In genomic region chr1:201530741-201531521, GRCh38 we compare ENCODE assay signal across 8 cellular contexts. TPM values are rescaled to one million over a fixed set of nuclear protein-coding genes. Genes with fewer than 3 reads are reported as not detected.
DNase-seq lines count a peak whose midpoint lies in the region; ATAC-seq and TF ChIP-seq lines count a peak whose summit lies in the region.

No MANE protein-coding gene starts in this region.

- CTCF ChIA-PET in mammary epithelial cell (lab: Charles Lee; ENCODE audit: low non-redundant PET), result interaction anchor here (0.5 kb wide), 1 partner anchor 19 kb away, joined by 9 read pairs; no protein-coding TSS in a partner anchor

- H3K27ac ChIP-seq in mammary epithelial cell (ENCODE audit: insufficient read depth, low read depth, low read length), result no peak overlapping the region

- BruUV-seq in mammary epithelial cell (replicated peaks; lab: Mats Ljungman, UMichigan), result no TSS peak

- H3K4me1 Mint-ChIP-seq in activated T-helper 1 cell treated with anti-CD3 and anti-CD28 coated beads, Interleukin-12 subunit alpha, Interleukin-12 subunit beta, Interleukin-2, Interleukin-4 antibody, amounts not matched to agents 30 ng/mL and 10 ng/mL and 1 ng/mL, durations not matched to agents 14 hours and 24 hours and 36 hours (ENCODE audit: low read depth), result peaks cover 15% of the 10 kb centered on the region

- H4K20me1 ChIP-seq in mammary epithelial cell (ENCODE audit: insufficient read depth, low read length), result no peaks in the 10 kb centered on the region

- in situ Hi-C loops in mammary epithelial cell (cut with MboI; ENCODE audit: low sequenced_read_pairs in 2 of 2), result no loop called here

- H3K4me1 ChIP-seq in mammary epithelial cell (ENCODE audit: insufficient read depth, low read length), result peaks cover 15% of the 10 kb centered on the region

- intact Hi-C loops in mammary epithelial cell (cut with micrococcal nuclease), result loop anchor here (1.0 to 5.0 kb wide), 6 partner anchors 28 to 588 kb away; no protein-coding TSS in a partner anchor
- intact Hi-C loops in activated T-helper 1 cell treated with anti-CD3 and anti-CD28 coated beads, Interleukin-12 subunit alpha, Interleukin-12 subunit beta, Interleukin-2, Interleukin-4 antibody, amounts not matched to agents 30 ng/mL and 10 ng/mL and 1 ng/mL, durations not matched to agents 14 hours and 24 hours and 36 hours (cut with micrococcal nuclease), result no loop called here

- ATAC-seq in GM19023 (IDR thresholded peaks at IDR 0.05; ENCODE audit: unreplicated experiment), result no peak

- peak overlapping the region; percentile 54 for H2AFZ ChIP-seq in mammary epithelial cell (ENCODE audit: low read depth, low read length)

- H3K27me3 ChIP-seq in mammary epithelial cell (ENCODE audit: insufficient read depth, low read length) (no peaks in the 10 kb centered on the region), kidney epithelial cell (ENCODE audit: control insufficient read depth, insufficient read depth, low read length) (no peaks in the 10 kb centered on the region)

- no peaks in the 10 kb centered on the region for H3K9me3 ChIP-seq in mammary epithelial cell (replicated peaks; ENCODE audit: insufficient read depth, low read length)

- no peaks in the 10 kb centered on the region for H3K36me3 Mint-ChIP-seq in activated T-helper 1 cell treated with anti-CD3 and anti-CD28 coated beads, Interleukin-12 subunit alpha, Interleukin-12 subunit beta, Interleukin-2, Interleukin-4 antibody, amounts not matched to agents 30 ng/mL and 10 ng/mL and 1 ng/mL, durations not matched to agents 14 hours and 24 hours and 36 hours (ENCODE audit: low read depth)

- H3K4me2 ChIP-seq in mammary epithelial cell (ENCODE audit: insufficient read depth, low read depth, low read length), result no peak overlapping the region

- peaks cover 7% of the 10 kb centered on the region for H3K27me3 Mint-ChIP-seq in activated T-helper 1 cell treated with anti-CD3 and anti-CD28 coated beads, Interleukin-12 subunit alpha, Interleukin-12 subunit beta, Interleukin-2, Interleukin-4 antibody, amounts not matched to agents 30 ng/mL and 10 ng/mL and 1 ng/mL, durations not matched to agents 14 hours and 24 hours and 36 hours (ENCODE audit: insufficient read depth)

- 26% methylated on average over 22 of the region's 25 CpGs for WGBS in mammary epithelial cell (ENCODE audit: low coverage, missing lambda C conversion rate)

- TF ChIP-seq CTCF in mammary epithelial cell (conservative IDR thresholded peaks at IDR 0.05 in 1 of 2, IDR thresholded peaks at IDR 0.05 in 1 of 2; ENCODE audit: extremely low read depth in 1 of 2, insufficient read depth in 1 of 2, low read depth in 1 of 2, low read length in 2 of 2) (peak; percentile 86 to 88), kidney epithelial cell (IDR thresholded peaks at IDR 0.05; ENCODE audit: insufficient read depth, low read length, poor library complexity, severe bottlenecking) (peak; percentile 93)

- H3K27ac Mint-ChIP-seq in activated T-helper 1 cell treated with anti-CD3 and anti-CD28 coated beads, Interleukin-12 subunit alpha, Interleukin-12 subunit beta, Interleukin-2, Interleukin-4 antibody, amounts not matched to agents 30 ng/mL and 10 ng/mL and 1 ng/mL, durations not matched to agents 14 hours and 24 hours and 36 hours, result no peak overlapping the region

- DNase-seq in EH (ENCODE audit: low read depth), result peak; percentile 90
- peak; percentile 83 for DNase-seq in LHCN-M2 (ENCODE audit: low read depth)
- peak; percentile 66 for DNase-seq in RPMI8226
- peak; percentile 70 for DNase-seq in mammary epithelial cell
- DNase-seq in kidney epithelial cell (ENCODE audit: low read depth), result no peak
- peak; percentile 53 to 54 for DNase-seq in stimulated activated CD4-positive, alpha-beta T cell treated with anti-CD3 and anti-CD28 coated beads, Interleukin-2, amount 100 ng/mL, for 48 hours
- DNase-seq in activated T-helper 1 cell treated with anti-CD3 and anti-CD28 coated beads, Interleukin-12 subunit alpha, Interleukin-12 subunit beta, Interleukin-2, Interleukin-4 antibody, amounts not matched to agents 30 ng/mL and 10 ng/mL and 1 ng/mL, durations not matched to agents 14 hours and 24 hours and 36 hours (ENCODE audit: low spot score), result no peak

- H3K4me3 Mint-ChIP-seq in activated T-helper 1 cell treated with anti-CD3 and anti-CD28 coated beads, Interleukin-12 subunit alpha, Interleukin-12 subunit beta, Interleukin-2, Interleukin-4 antibody, amounts not matched to agents 30 ng/mL and 10 ng/mL and 1 ng/mL, durations not matched to agents 14 hours and 24 hours and 36 hours, result no peak overlapping the region

- H3K9me3 Mint-ChIP-seq in activated T-helper 1 cell treated with anti-CD3 and anti-CD28 coated beads, Interleukin-12 subunit alpha, Interleukin-12 subunit beta, Interleukin-2, Interleukin-4 antibody, amounts not matched to agents 30 ng/mL and 10 ng/mL and 1 ng/mL, durations not matched to agents 14 hours and 24 hours and 36 hours, result no peaks in the 10 kb centered on the region

- H3K79me2 ChIP-seq in mammary epithelial cell (ENCODE audit: insufficient read depth, low read length), result no peaks in the 10 kb centered on the region

- H3K36me3 ChIP-seq in mammary epithelial cell (ENCODE audit: insufficient read depth, low read length) (no peaks in the 10 kb centered on the region), kidney epithelial cell (ENCODE audit: control insufficient read depth, insufficient read depth, low read length) (no peaks in the 10 kb centered on the region)

- no peak overlapping the region for H3K9ac ChIP-seq in mammary epithelial cell (ENCODE audit: insufficient read depth, low read length)

- H3K4me3 ChIP-seq in mammary epithelial cell (replicated peaks in 1 of 3; ENCODE audit: insufficient read depth in 1 of 3, low read depth in 2 of 3, low read length in 3 of 3) (no peak overlapping the region), kidney epithelial cell (ENCODE audit: low read depth, low read length) (no peak overlapping the region)

- dilution Hi-C loops in mammary epithelial cell (cut with HindIII; ENCODE audit: low sequenced_read_pairs), result no loop called here

RNA-seq across cellular contexts. Expression of gene NAV1, which starts 8.0 kb away (rescaled TPM):
- total RNA-seq in LHCN-M2 (2014; rRNA removed) (34.7 and 35.0 TPM in 2 replicates), mammary epithelial cell (10 to 100 TPM; 24.3 to 94.2 TPM), kidney epithelial cell (37.1 and 43.0 TPM in 2 replicates)
- polyA plus RNA-seq in LHCN-M2 (2012), result 27.1 TPM
- 48.9 TPM for polyA plus RNA-seq in mammary epithelial cell
- polyA minus RNA-seq in mammary epithelial cell, result 177 TPM
- 0.83 and 1.6 TPM in 2 replicates for total RNA-seq in activated T-helper 1 cell treated with anti-CD3 and anti-CD28 coated beads, Interleukin-12 subunit alpha, Interleukin-12 subunit beta, Interleukin-2, Interleukin-4 antibody, amounts not matched to agents 30 ng/mL and 10 ng/mL and 1 ng/mL, durations not matched to agents 14 hours and 24 hours and 36 hours

RNA-seq across cellular contexts. Expression of gene CSRP1, which starts 24.0 kb away (rescaled TPM):
- total RNA-seq in LHCN-M2 (2014; rRNA removed) (336 and 492 TPM in 2 replicates), mammary epithelial cell (100 to 1,000 TPM; 145 to 609 TPM), kidney epithelial cell (784 and 823 TPM in 2 replicates)
- polyA plus RNA-seq in LHCN-M2 (2012), result 491 TPM
- 231 TPM for polyA plus RNA-seq in mammary epithelial cell
- 209 TPM for polyA minus RNA-seq in mammary epithelial cell
- total RNA-seq in activated T-helper 1 cell treated with anti-CD3 and anti-CD28 coated beads, Interleukin-12 subunit alpha, Interleukin-12 subunit beta, Interleukin-2, Interleukin-4 antibody, amounts not matched to agents 30 ng/mL and 10 ng/mL and 1 ng/mL, durations not matched to agents 14 hours and 24 hours and 36 hours, result 66.0 and 66.2 TPM in 2 replicates

Comparison
In these comparisons a context has a peak if more than half of its experiments do, and no peak if none do; other contexts are left out.
1. DNase-seq: peak in EH (single experiment), LHCN-M2 (single experiment), RPMI8226 (single experiment), mammary epithelial cell (single experiment) and stimulated activated CD4-positive, alpha-beta T cell treated with anti-CD3 and anti-CD28 coated beads, Interleukin-2, amount 100 ng/mL, for 48 hours (2 of 2); none in kidney epithelial cell (single experiment) and activated T-helper 1 cell treated with anti-CD3 and anti-CD28 coated beads, Interleukin-12 subunit alpha, Interleukin-12 subunit beta, Interleukin-2, Interleukin-4 antibody, amounts not matched to agents 30 ng/mL and 10 ng/mL and 1 ng/mL, durations not matched to agents 14 hours and 24 hours and 36 hours (single experiment).